Comparison of ENCODE assay signal across 21 cellular contexts in genomic region chr2:73225513-73226360, GRCh38. TPM values are rescaled to one million over a fixed set of nuclear protein-coding genes. Genes with fewer than 3 reads are reported as not detected.
A peak's percentile ranks its signal among the peaks of the same experiment; 100 is the strongest.
DNase-seq lines count a peak whose midpoint lies in the region; ATAC-seq and TF ChIP-seq lines count a peak whose summit lies in the region.
"Had no signal": no experiment of that assay in that cellular context is flagged by ENCODE, and none has a peak within 500 bp of the region (broad histone marks: within the 10 kb centered on the region; RNA-seq: fewer than 3 reads in every experiment).

No MANE protein-coding gene starts in this region.

- peaks cover 76% of the 10 kb centered on the region for H3K36me3 Mint-ChIP-seq in dendritic cell treated with granulocyte-macrophage colony-stimulating factor and Interleukin-4, amounts not matched to agents 40 ng/mL and 50 ng/mL, for 4 days (ENCODE audit: low read depth)

- H3K4me3 ChIP-seq in right atrium auricular region, result no peak overlapping the region
- H3K4me3 ChIP-seq in upper lobe of right lung, result no peak overlapping the region
- H3K4me3 ChIP-seq: esophagus squamous epithelium, thoracic aorta had no signal

- DNase-seq in Right ventricle myocardium inferior (ENCODE audit: missing footprints) (no peak), right atrium auricular region (ENCODE audit: low spot score) (no peak), MV-4-11 (lab: John Stamatoyannopoulos, UW) (peak; percentile 50), upper lobe of right lung (peak; percentile 44), OCI-M2 (lab: John Stamatoyannopoulos, UW; ENCODE audit: unreplicated experiment) (no peak)
- DNase-seq: activated CD4-positive, CD25-positive, alpha-beta regulatory T cell treated with anti-CD3 and anti-CD28 coated beads, Interleukin-2, amount 50 U/mL, for 72 hours; activated effector memory CD4-positive, alpha-beta T cell treated with anti-CD3 and anti-CD28 coated beads, Interleukin-2, amount 50 U/mL, for 16 hours; amniotic stem cell; central memory CD4-positive, alpha-beta T cell; DND-41; effector CD8-positive, alpha-beta T cell; esophagus squamous epithelium; NCI-H524; retina; SHP77 treated with DMSO at 0.1 percent for 48 hours had no signal

- intact Hi-C loops in Right ventricle myocardium inferior (cut with DNase I), result no loop called here
- intact Hi-C loops in dendritic cell treated with granulocyte-macrophage colony-stimulating factor and Interleukin-4, amounts not matched to agents 40 ng/mL and 50 ng/mL, for 4 days (cut with micrococcal nuclease), result no loop called here
- intact Hi-C loops in upper lobe of right lung (cut with DNase I), result no loop called here

- no peaks in the 10 kb centered on the region for H3K27me3 Mint-ChIP-seq in dendritic cell treated with granulocyte-macrophage colony-stimulating factor and Interleukin-4, amounts not matched to agents 40 ng/mL and 50 ng/mL, for 4 days

- ATAC-seq in Right ventricle myocardium inferior, result peak; percentile 27
- ATAC-seq in upper lobe of right lung, result peak; percentile 29
- no peak for ATAC-seq in GM18858 (IDR thresholded peaks at IDR 0.05; ENCODE audit: unreplicated experiment)
- no peak for ATAC-seq in HG03432 (IDR thresholded peaks at IDR 0.05; ENCODE audit: unreplicated experiment)

- peaks cover 21% of the 10 kb centered on the region for H3K4me1 Mint-ChIP-seq in dendritic cell treated with granulocyte-macrophage colony-stimulating factor and Interleukin-4, amounts not matched to agents 40 ng/mL and 50 ng/mL, for 4 days (ENCODE audit: low read depth)

- H3K4me1 ChIP-seq in right atrium auricular region, result no peaks in the 10 kb centered on the region
- no peaks in the 10 kb centered on the region for H3K4me1 ChIP-seq in upper lobe of right lung
- H3K4me1 ChIP-seq: esophagus squamous epithelium had no signal

- H3K27me3 ChIP-seq in right atrium auricular region (no peaks in the 10 kb centered on the region), upper lobe of right lung (no peaks in the 10 kb centered on the region)
- H3K27me3 ChIP-seq: esophagus squamous epithelium had no signal

- H3K9me3 Mint-ChIP-seq in dendritic cell treated with granulocyte-macrophage colony-stimulating factor and Interleukin-4, amounts not matched to agents 40 ng/mL and 50 ng/mL, for 4 days, result no peaks in the 10 kb centered on the region

- H3K4me3 Mint-ChIP-seq in dendritic cell treated with granulocyte-macrophage colony-stimulating factor and Interleukin-4, amounts not matched to agents 40 ng/mL and 50 ng/mL, for 4 days, result no peak overlapping the region

- H3K27ac ChIP-seq in right atrium auricular region (no peak overlapping the region), upper lobe of right lung (no peak overlapping the region)
- H3K27ac ChIP-seq: esophagus squamous epithelium, thoracic aorta had no signal

- H3K36me3 ChIP-seq in right atrium auricular region (peaks cover 75% of the 10 kb centered on the region), upper lobe of right lung (peaks cover 33% of the 10 kb centered on the region)

- TF ChIP-seq CTCF in right atrium auricular region (IDR thresholded peaks at IDR 0.05), result no peak
- TF ChIP-seq CTCF in upper lobe of right lung (IDR thresholded peaks at IDR 0.05), result no peak

- no peaks in the 10 kb centered on the region for H3K9me3 ChIP-seq in right atrium auricular region
- no peaks in the 10 kb centered on the region for H3K9me3 ChIP-seq in upper lobe of right lung
- H3K9me3 ChIP-seq: esophagus squamous epithelium, thoracic aorta had no signal

- H3K27ac Mint-ChIP-seq in dendritic cell treated with granulocyte-macrophage colony-stimulating factor and Interleukin-4, amounts not matched to agents 40 ng/mL and 50 ng/mL, for 4 days, result peak overlapping the region; percentile 55

RNA-seq across cellular contexts. Expression of gene PRADC1, which starts 7.3 kb away (rescaled TPM):
- total RNA-seq in Right ventricle myocardium inferior (88.3 TPM), right atrium auricular region (100 to 1,000 TPM in 1 of 2 donors, 10 to 100 TPM in 1; 49.5 to 124 TPM), upper lobe of right lung (15.5 TPM)

RNA-seq across cellular contexts. Expression of gene CCT7, which starts 8.4 kb away (rescaled TPM):
- total RNA-seq in Right ventricle myocardium inferior, result 212 TPM
- total RNA-seq in right atrium auricular region, result 100 to 1,000 TPM; 154 to 191 TPM
- 152 TPM for total RNA-seq in upper lobe of right lung

RNA-seq across cellular contexts. Expression of gene SMYD5, which starts 11.7 kb away (rescaled TPM):
- total RNA-seq in Right ventricle myocardium inferior, result 16.8 TPM
- 10 to 100 TPM; 11.4 to 12.5 TPM for total RNA-seq in right atrium auricular region
- total RNA-seq in upper lobe of right lung, result 16.8 TPM

RNA-seq across cellular contexts. Expression of gene NOTO, which starts 23.4 kb away (rescaled TPM):
- total RNA-seq in Right ventricle myocardium inferior, result not detected
- not detected for total RNA-seq in right atrium auricular region
- total RNA-seq in upper lobe of right lung, result not detected
- total RNA-seq: esophagus squamous epithelium; lower leg skin; T-helper 1 cell treated with Interleukin-12 subunit alpha and Interleukin-12 subunit beta and Interleukin-4 antibody, amounts not matched to agents 30 ng/mL and 1 ng/mL, for 36 hours; thoracic aorta had no signal

RNA-seq across cellular contexts. Expression of gene FBXO41, which starts 58.5 kb away (rescaled TPM):
- total RNA-seq in Right ventricle myocardium inferior (0.87 TPM), right atrium auricular region (1 to 10 TPM; 1.7 to 1.8 TPM), upper lobe of right lung (2.1 TPM)

Comparison
In these comparisons a context has a peak if more than half of its experiments do, and no peak if none do; other contexts are left out.
1. ATAC-seq: peak in Right ventricle myocardium inferior (single experiment) and upper lobe of right lung (single experiment); none in GM18858 (single experiment) and HG03432 (single experiment).
2. DNase-seq: peak in MV-4-11 (single experiment) and upper lobe of right lung (single experiment); none in Right ventricle myocardium inferior (single experiment), right atrium auricular region (single experiment) and OCI-M2 (single experiment).